ENCODE assay signal across 29 cellular contexts in genomic region chr16:56482667-56483236, GRCh38.
"Had no signal": no experiment of that assay in that cellular context is flagged by ENCODE, and none has a peak within 500 bp of the region (broad histone marks: within the 10 kb centered on the region; RNA-seq: fewer than 3 reads in every experiment).

No MANE protein-coding gene starts in this region.

- H3K27ac ChIP-seq: breast epithelium, pancreas, prostate gland, stomach, thyroid gland, upper lobe of left lung, vagina had no signal

- H3K27me3 Mint-ChIP-seq: activated CD4-positive, alpha-beta memory T cell treated with anti-CD3 and anti-CD28 coated beads, Interleukin-2, amount 10 ng/mL, durations not matched to agents 7 days and 5 days; activated CD4-positive, alpha-beta T cell treated with anti-CD3 and anti-CD28 coated beads, Interleukin-2, amount 10 ng/mL, durations not matched to agents 7 days and 5 days; activated naive CD4-positive, alpha-beta T cell treated with anti-CD3 and anti-CD28 coated beads, Interleukin-2, amount 10 ng/mL, durations not matched to agents 7 days and 5 days; activated T-cell treated with anti-CD3 and anti-CD28 coated beads, Interleukin-2, amount 50 U/mL, for 24 hours; central memory CD8-positive, alpha-beta T cell; dendritic cell treated with granulocyte-macrophage colony-stimulating factor and Interleukin-4, amounts not matched to agents 40 ng/mL and 50 ng/mL, for 4 days; stimulated activated naive B cell treated with anti-CD40 and anti-IgM and Interleukin-4, amounts not matched to agents 10 μg/mL and 1 μg/mL and 100 μg/mL, for 72 hours had no signal

- H3K9me3 ChIP-seq: breast epithelium, esophagus squamous epithelium, pancreas, prostate gland, stomach, thyroid gland, upper lobe of left lung, vagina had no signal

- H3K36me3 ChIP-seq: breast epithelium, prostate gland had no signal

- H3K27ac Mint-ChIP-seq: activated CD4-positive, alpha-beta memory T cell treated with anti-CD3 and anti-CD28 coated beads, Interleukin-2, amount 10 ng/mL, durations not matched to agents 7 days and 5 days; activated CD4-positive, alpha-beta T cell treated with anti-CD3 and anti-CD28 coated beads, Interleukin-2, amount 10 ng/mL, durations not matched to agents 7 days and 5 days; activated naive CD4-positive, alpha-beta T cell treated with anti-CD3 and anti-CD28 coated beads, Interleukin-2, amount 10 ng/mL, durations not matched to agents 7 days and 5 days; activated T-cell treated with anti-CD3 and anti-CD28 coated beads, Interleukin-2, amount 50 U/mL, for 24 hours; dendritic cell treated with granulocyte-macrophage colony-stimulating factor and Interleukin-4, amounts not matched to agents 40 ng/mL and 50 ng/mL, for 4 days; endodermal cell; stimulated activated naive B cell treated with anti-CD40 and anti-IgM and Interleukin-4, amounts not matched to agents 10 μg/mL and 1 μg/mL and 100 μg/mL, for 72 hours; WTC11 had no signal

- DNase-seq: activated CD4-positive, alpha-beta memory T cell treated with anti-CD3 and anti-CD28 coated beads, Interleukin-2, amount 10 ng/mL, durations not matched to agents 7 days and 5 days; activated CD4-positive, alpha-beta T cell treated with anti-CD3 and anti-CD28 coated beads for 1 hour; activated CD4-positive, alpha-beta T cell treated with anti-CD3 and anti-CD28 coated beads, Interleukin-2, amount 10 ng/mL, durations not matched to agents 7 days and 5 days; activated CD8-positive, alpha-beta memory T cell treated with anti-CD3 and anti-CD28 coated beads, Interleukin-2, amount 50 U/mL, for 48 hours; activated gamma-delta T cell; activated naive CD4-positive, alpha-beta T cell treated with anti-CD3 and anti-CD28 coated beads, Interleukin-2, amount 10 ng/mL, durations not matched to agents 7 days and 5 days; activated T-cell treated with anti-CD3 and anti-CD28 coated beads, Interleukin-2, amount 50 U/mL, for 24 hours; amygdala; endodermal cell; esophagus squamous epithelium; foreskin melanocyte; left cardiac atrium; mammary epithelial cell; nucleus accumbens; pancreas; stimulated activated CD4-positive, alpha-beta T cell treated with anti-CD3 and anti-CD28 coated beads, Interleukin-15, amount 100 ng/mL, for 24 hours; stimulated activated CD4-positive, alpha-beta T cell treated with anti-CD3 and anti-CD28 coated beads, Interleukin-2, amount 100 ng/mL, for 24 hours; stimulated activated naive B cell treated with anti-CD40 and anti-IgM and Interleukin-4, amounts not matched to agents 10 μg/mL and 1 μg/mL and 100 μg/mL, for 72 hours; stomach; T-helper 2 cell; thyroid gland; upper lobe of left lung had no signal

- H3K4me3 Mint-ChIP-seq: activated CD4-positive, alpha-beta memory T cell treated with anti-CD3 and anti-CD28 coated beads, Interleukin-2, amount 10 ng/mL, durations not matched to agents 7 days and 5 days; activated CD4-positive, alpha-beta T cell treated with anti-CD3 and anti-CD28 coated beads, Interleukin-2, amount 10 ng/mL, durations not matched to agents 7 days and 5 days; activated naive CD4-positive, alpha-beta T cell treated with anti-CD3 and anti-CD28 coated beads, Interleukin-2, amount 10 ng/mL, durations not matched to agents 7 days and 5 days; activated T-cell treated with anti-CD3 and anti-CD28 coated beads, Interleukin-2, amount 50 U/mL, for 24 hours; central memory CD8-positive, alpha-beta T cell; dendritic cell treated with granulocyte-macrophage colony-stimulating factor and Interleukin-4, amounts not matched to agents 40 ng/mL and 50 ng/mL, for 4 days; endodermal cell; neural crest cell; stimulated activated naive B cell treated with anti-CD40 and anti-IgM and Interleukin-4, amounts not matched to agents 10 μg/mL and 1 μg/mL and 100 μg/mL, for 72 hours; WTC11 had no signal

- H3K9me3 Mint-ChIP-seq: activated CD4-positive, alpha-beta memory T cell treated with anti-CD3 and anti-CD28 coated beads, Interleukin-2, amount 10 ng/mL, durations not matched to agents 7 days and 5 days; activated CD4-positive, alpha-beta T cell treated with anti-CD3 and anti-CD28 coated beads, Interleukin-2, amount 10 ng/mL, durations not matched to agents 7 days and 5 days; activated naive CD4-positive, alpha-beta T cell treated with anti-CD3 and anti-CD28 coated beads, Interleukin-2, amount 10 ng/mL, durations not matched to agents 7 days and 5 days; activated T-cell treated with anti-CD3 and anti-CD28 coated beads, Interleukin-2, amount 50 U/mL, for 24 hours; central memory CD8-positive, alpha-beta T cell; dendritic cell treated with granulocyte-macrophage colony-stimulating factor and Interleukin-4, amounts not matched to agents 40 ng/mL and 50 ng/mL, for 4 days; endodermal cell; neural crest cell; stimulated activated naive B cell treated with anti-CD40 and anti-IgM and Interleukin-4, amounts not matched to agents 10 μg/mL and 1 μg/mL and 100 μg/mL, for 72 hours; WTC11 had no signal

- H3K4me1 Mint-ChIP-seq: activated CD4-positive, alpha-beta T cell treated with anti-CD3 and anti-CD28 coated beads, Interleukin-2, amount 10 ng/mL, durations not matched to agents 7 days and 5 days; central memory CD8-positive, alpha-beta T cell; neural crest cell; stimulated activated naive B cell treated with anti-CD40 and anti-IgM and Interleukin-4, amounts not matched to agents 10 μg/mL and 1 μg/mL and 100 μg/mL, for 72 hours had no signal

- H3K4me1 ChIP-seq: breast epithelium, pancreas, prostate gland, stomach, thyroid gland, upper lobe of left lung, vagina had no signal

- H3K4me3 ChIP-seq: breast epithelium, esophagus squamous epithelium, pancreas, prostate gland, stomach, thyroid gland, upper lobe of left lung, vagina had no signal

- H3K27me3 ChIP-seq: breast epithelium, esophagus squamous epithelium, pancreas, stomach, thyroid gland, upper lobe of left lung, vagina had no signal
